8 cellular contexts compared by ENCODE assay signal in genomic region chr2:170409164-170409535, GRCh38.
DNase-seq lines count a peak whose midpoint lies in the region; ATAC-seq, FAIRE-seq and TF ChIP-seq lines count a peak whose summit lies in the region.

No MANE protein-coding gene starts in this region.

- no peaks in the 10 kb centered on the region for H4K20me1 ChIP-seq in Karpas-422 (ENCODE audit: insufficient read depth, low read depth, low read length)

- H2AFZ ChIP-seq in Karpas-422 (ENCODE audit: low read length) = 0 out of 2 replicates have a peak overlapping the region, but pooled peaks have one; percentile 51

- H3K9ac ChIP-seq in Karpas-422 (ENCODE audit: low read length) = no peak overlapping the region

- no peak overlapping the region for H3K27ac ChIP-seq in Karpas-422 (ENCODE audit: low read length)

- ATAC-seq in HG03175 (IDR thresholded peaks at IDR 0.05; ENCODE audit: unreplicated experiment) = no peak

- TF ChIP-seq CTCF in fibroblast of pulmonary artery (IDR thresholded peaks at IDR 0.05; ENCODE audit: low read length, missing control alignments) = peak; percentile 78

- H3K4me2 ChIP-seq in Karpas-422 (ENCODE audit: low read depth, low read length, poor library complexity, severe bottlenecking) = peak overlapping the region; percentile 58

- no peaks in the 10 kb centered on the region for H3K36me3 ChIP-seq in Karpas-422 (ENCODE audit: insufficient read depth, low read length)

- H3K9me2 ChIP-seq in Karpas-422 (replicated peaks; ENCODE audit: insufficient read depth, low read length) = no peaks in the 10 kb centered on the region

- H3K9me3 ChIP-seq in Karpas-422 (ENCODE audit: low read length) = no peaks in the 10 kb centered on the region

- DNase-seq in DMS53 (lab: John Stamatoyannopoulos, UW) (peak; percentile 94), Karpas-422 (peak; percentile 93), RCC 7860 (ENCODE audit: low spot score) (peak; percentile 22), activated T-helper 1 cell treated with Interleukin-2 at 50 U/mL for 16 hours (ENCODE audit: low read depth) (peak; percentile 53), fibroblast of pulmonary artery (ENCODE audit: low read depth) (peak; percentile 77), nucleus accumbens (lab: John Stamatoyannopoulos, UW) (peak in 45 of 56 donors; percentile 2 to 74 (median 31)), superior temporal gyrus (ENCODE audit: extremely low spot score) (peak; percentile 82)

- peak overlapping the region; percentile 24; the same call in 1 of the 2 replicates for H3K4me3 ChIP-seq in Karpas-422 (ENCODE audit: low read length)
- no peak overlapping the region for H3K4me3 ChIP-seq in fibroblast of pulmonary artery (replicated peaks; ENCODE audit: low read depth, low read length)

- peak; percentile 26 for FAIRE-seq in RCC 7860 (lab: Jason Lieb, UNC)

- peaks cover 14% of the 10 kb centered on the region for H3K4me1 ChIP-seq in Karpas-422 (ENCODE audit: low read length)

- no peaks in the 10 kb centered on the region for H3K27me3 ChIP-seq in Karpas-422 (ENCODE audit: low read length)

- H3K79me2 ChIP-seq in Karpas-422 (ENCODE audit: low read length) = no peaks in the 10 kb centered on the region

Comparison
In these comparisons a context has a peak if more than half of its experiments do, and no peak if none do; other contexts are left out.
1. DNase-seq: peak in every context shown above with its lines; median percentile 94 in DMS53; 93 in Karpas-422; 82 in superior temporal gyrus; 77 in fibroblast of pulmonary artery; 53 in activated T-helper 1 cell treated with Interleukin-2 at 50 U/mL for 16 hours; 31 in nucleus accumbens; 22 in RCC 7860.